In genomic region chr1:227787513-227788278, GRCh38 we compare ENCODE assay signal across 1 cellular context.
TF ChIP-seq lines count a peak whose summit lies in the region.

No MANE protein-coding gene starts in this region.

TF ChIP-seq in HepG2, 621 proteins besides CTCF, POLR2A, EP300 and RAD21 (continued from another document):
- no peak for TF ChIP-seq IKZF5 (CRISPR knock-in tag; IDR thresholded peaks at IDR 0.05)
- no peak for TF ChIP-seq ESRRA (CRISPR knock-in tag; IDR thresholded peaks at IDR 0.05; ENCODE audit: low read depth)
- no peak for TF ChIP-seq POLR2G (IDR thresholded peaks at IDR 0.05; ENCODE audit: low read depth, low read length)
- no peak for TF ChIP-seq ZNF572 (CRISPR knock-in tag; IDR thresholded peaks at IDR 0.05)
- no peak for TF ChIP-seq ZBTB3 (CRISPR knock-in tag; IDR thresholded peaks at IDR 0.05; ENCODE audit: borderline replicate concordance, low read depth)
- no peak for TF ChIP-seq HDAC1 (CRISPR knock-in tag; IDR thresholded peaks at IDR 0.05)
- TF ChIP-seq HDAC2 (CRISPR knock-in tag; IDR thresholded peaks at IDR 0.05): no peak
- no peak for TF ChIP-seq PITX1 (CRISPR knock-in tag; IDR thresholded peaks at IDR 0.05)
- 0 out of 2 replicates have a peak, but pooled peaks have one; percentile 55 for TF ChIP-seq TFDP1 (CRISPR knock-in tag; IDR thresholded peaks at IDR 0.05; ENCODE audit: borderline replicate concordance)
- peak; percentile 79 for TF ChIP-seq ZNF687 (CRISPR knock-in tag; IDR thresholded peaks at IDR 0.05)
- TF ChIP-seq SP140L (CRISPR knock-in tag; IDR thresholded peaks at IDR 0.05; ENCODE audit: borderline replicate concordance): no peak
- no peak for TF ChIP-seq SALL2 (CRISPR knock-in tag; IDR thresholded peaks at IDR 0.05)
- TF ChIP-seq ZNF230 (CRISPR knock-in tag; IDR thresholded peaks at IDR 0.05): 0 out of 2 replicates have a peak, but pooled peaks have one; percentile 45
- 0 out of 2 replicates have a peak, but pooled peaks have one; percentile 27 for TF ChIP-seq ZXDC (CRISPR knock-in tag; IDR thresholded peaks at IDR 0.05)
- no peak for TF ChIP-seq TOPORS (CRISPR knock-in tag; IDR thresholded peaks at IDR 0.05)
- TF ChIP-seq CBX5 (CRISPR knock-in tag; IDR thresholded peaks at IDR 0.05; ENCODE audit: borderline replicate concordance): no peak
- TF ChIP-seq FOXO4 (CRISPR knock-in tag; conservative IDR thresholded peaks at IDR 0.05): no peak
- no peak for TF ChIP-seq DMTF1 (CRISPR knock-in tag; IDR thresholded peaks at IDR 0.05)
- TF ChIP-seq HMGXB3 (CRISPR knock-in tag; IDR thresholded peaks at IDR 0.05; ENCODE audit: borderline replicate concordance): no peak
- no peak for TF ChIP-seq ZFP1 (CRISPR knock-in tag; IDR thresholded peaks at IDR 0.05)
